ENCODE assay signal across 1 cellular context in the genomic region with DNA sequence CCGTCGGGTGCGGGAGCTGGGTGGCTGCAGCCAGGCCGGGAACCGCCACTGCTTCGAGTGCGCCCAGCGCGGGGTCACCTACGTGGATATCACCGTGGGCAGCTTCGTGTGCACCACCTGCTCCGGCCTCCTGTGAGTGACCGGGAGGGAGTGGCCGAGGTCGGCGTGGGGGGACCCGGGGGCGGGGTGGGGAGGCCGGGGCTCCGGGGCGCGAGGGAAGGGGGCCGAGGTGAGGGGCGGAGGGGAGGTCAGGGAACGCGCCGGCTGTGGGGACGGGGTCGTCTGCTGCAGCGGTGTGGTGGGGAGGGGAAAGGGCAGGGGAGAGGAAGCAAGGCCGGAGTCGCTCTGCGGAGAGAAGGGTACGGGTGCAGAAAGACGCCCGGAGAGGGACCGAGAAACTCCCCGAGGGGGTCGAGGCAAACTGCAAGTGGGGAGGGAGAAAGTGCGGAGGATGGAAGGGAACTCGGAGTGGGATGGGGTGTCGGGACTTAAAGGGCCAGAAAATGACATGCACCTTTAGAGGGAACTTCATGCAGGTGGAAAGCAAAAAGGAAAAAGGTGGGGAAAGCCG.
TF ChIP-seq lines count a peak whose summit lies in the region.

No MANE protein-coding gene starts in this region.

TF ChIP-seq in K562, 482 proteins besides CTCF, POLR2A, EP300 and RAD21 (continues in another document):
- TF ChIP-seq BRD9 (IDR thresholded peaks at IDR 0.05; ENCODE audit: low read depth, partially characterized antibody) (no peak), ZEB2 (IDR thresholded peaks at IDR 0.05) (no peak), JUND (IDR thresholded peaks at IDR 0.05; ENCODE audit: borderline replicate concordance, low read depth, low read length) (no peak), JUND (tag; IDR thresholded peaks at IDR 0.05; ENCODE audit: borderline replicate concordance, low read depth, low read length) (no peak), NCOA2 (IDR thresholded peaks at IDR 0.05; ENCODE audit: partially characterized antibody in 2 of 2) (no peak), MAFK (IDR thresholded peaks at IDR 0.05; ENCODE audit: low read length) (no peak), POLR2G (IDR thresholded peaks at IDR 0.05; ENCODE audit: low read depth, low read length) (peak; percentile 36), NFE2 (IDR thresholded peaks at IDR 0.05; ENCODE audit: low read depth) (no peak), JUNB (CRISPR knock-in tag; conservative IDR thresholded peaks at IDR 0.05) (no peak), SNIP1 (IDR thresholded peaks at IDR 0.05; ENCODE audit: low read depth) (no peak), HMG20A (CRISPR knock-in tag; conservative IDR thresholded peaks at IDR 0.05) (no peak), ZNF561 (CRISPR knock-in tag; conservative IDR thresholded peaks at IDR 0.05) (no peak), GABPB2 (CRISPR knock-in tag; conservative IDR thresholded peaks at IDR 0.05) (no peak), PHF8 (IDR thresholded peaks at IDR 0.05; ENCODE audit: borderline replicate concordance, low read length) (peak; percentile 7; the same call in 1 of the 2 replicates), ZFP36 (IDR thresholded peaks at IDR 0.05; ENCODE audit: low read depth, low read length, partially characterized antibody) (no peak), CSDE1 (IDR thresholded peaks at IDR 0.05) (no peak), SRF (CRISPR knock-in tag; IDR thresholded peaks at IDR 0.05) (no peak), CC2D1A (IDR thresholded peaks at IDR 0.05) (no peak), TGIF2 (CRISPR knock-in tag; IDR thresholded peaks at IDR 0.05) (0 out of 2 replicates have a peak, but pooled peaks have one; percentile 18), ZBTB1 (CRISPR knock-in tag; IDR thresholded peaks at IDR 0.05; ENCODE audit: borderline replicate concordance, low read depth) (peak; percentile 60; the same call in 1 of the 2 replicates), ZC3H8 (IDR thresholded peaks at IDR 0.05) (no peak), CBX5 (IDR thresholded peaks at IDR 0.05; ENCODE audit: borderline replicate concordance, low read depth) (0 out of 2 replicates have a peak, but pooled peaks have one; percentile 29), PTRF (tag; IDR thresholded peaks at IDR 0.05) (no peak), FOXA3 (CRISPR knock-in tag; conservative IDR thresholded peaks at IDR 0.05 in 1 of 2, IDR thresholded peaks at IDR 0.05 in 1 of 2) (0 out of 4 replicates have a peak, but pooled peaks of 1 of the 2 experiments have one; percentile 45), PYGO2 (tag; IDR thresholded peaks at IDR 0.05) (no peak), NFATC3 (IDR thresholded peaks at IDR 0.05) (no peak), ZNF174 (CRISPR knock-in tag; IDR thresholded peaks at IDR 0.05) (no peak), KLF13 (tag; IDR thresholded peaks at IDR 0.05; ENCODE audit: borderline replicate concordance, low read depth) (no peak), HMGN3 (IDR thresholded peaks at IDR 0.05; ENCODE audit: borderline replicate concordance, extremely low read depth, insufficient read length, low read depth, low read length) (no peak), ZNF778 (CRISPR knock-in tag; IDR thresholded peaks at IDR 0.05) (no peak), NR1H2 (CRISPR knock-in tag; IDR thresholded peaks at IDR 0.05) (no peak), STAT5A (IDR thresholded peaks at IDR 0.05; ENCODE audit: borderline replicate concordance, low read length) (no peak)
- TF ChIP-seq, protein P1, sequence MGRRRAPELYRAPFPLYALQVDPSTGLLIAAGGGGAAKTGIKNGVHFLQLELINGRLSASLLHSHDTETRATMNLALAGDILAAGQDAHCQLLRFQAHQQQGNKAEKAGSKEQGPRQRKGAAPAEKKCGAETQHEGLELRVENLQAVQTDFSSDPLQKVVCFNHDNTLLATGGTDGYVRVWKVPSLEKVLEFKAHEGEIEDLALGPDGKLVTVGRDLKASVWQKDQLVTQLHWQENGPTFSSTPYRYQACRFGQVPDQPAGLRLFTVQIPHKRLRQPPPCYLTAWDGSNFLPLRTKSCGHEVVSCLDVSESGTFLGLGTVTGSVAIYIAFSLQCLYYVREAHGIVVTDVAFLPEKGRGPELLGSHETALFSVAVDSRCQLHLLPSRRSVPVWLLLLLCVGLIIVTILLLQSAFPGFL (CRISPR knock-in tag; IDR thresholded peaks at IDR 0.05), result 0 out of 2 replicates have a peak, but pooled peaks have one; percentile 4
- TF ChIP-seq, protein P2, sequence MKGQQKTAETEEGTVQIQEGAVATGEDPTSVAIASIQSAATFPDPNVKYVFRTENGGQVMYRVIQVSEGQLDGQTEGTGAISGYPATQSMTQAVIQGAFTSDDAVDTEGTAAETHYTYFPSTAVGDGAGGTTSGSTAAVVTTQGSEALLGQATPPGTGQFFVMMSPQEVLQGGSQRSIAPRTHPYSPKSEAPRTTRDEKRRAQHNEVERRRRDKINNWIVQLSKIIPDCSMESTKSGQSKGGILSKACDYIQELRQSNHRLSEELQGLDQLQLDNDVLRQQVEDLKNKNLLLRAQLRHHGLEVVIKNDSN (CRISPR knock-in tag; IDR thresholded peaks at IDR 0.05), result no peak
- TF ChIP-seq, protein P3, sequence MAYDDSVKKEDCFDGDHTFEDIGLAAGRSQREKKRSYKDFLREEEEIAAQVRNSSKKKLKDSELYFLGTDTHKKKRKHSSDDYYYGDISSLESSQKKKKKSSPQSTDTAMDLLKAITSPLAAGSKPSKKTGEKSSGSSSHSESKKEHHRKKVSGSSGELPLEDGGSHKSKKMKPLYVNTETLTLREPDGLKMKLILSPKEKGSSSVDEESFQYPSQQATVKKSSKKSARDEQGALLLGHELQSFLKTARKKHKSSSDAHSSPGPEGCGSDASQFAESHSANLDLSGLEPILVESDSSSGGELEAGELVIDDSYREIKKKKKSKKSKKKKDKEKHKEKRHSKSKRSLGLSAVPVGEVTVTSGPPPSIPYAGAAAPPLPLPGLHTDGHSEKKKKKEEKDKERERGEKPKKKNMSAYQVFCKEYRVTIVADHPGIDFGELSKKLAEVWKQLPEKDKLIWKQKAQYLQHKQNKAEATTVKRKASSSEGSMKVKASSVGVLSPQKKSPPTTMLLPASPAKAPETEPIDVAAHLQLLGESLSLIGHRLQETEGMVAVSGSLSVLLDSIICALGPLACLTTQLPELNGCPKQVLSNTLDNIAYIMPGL (CRISPR knock-in tag; IDR thresholded peaks at IDR 0.05), result 0 out of 2 replicates have a peak, but pooled peaks have one; percentile 1
- TF ChIP-seq, protein P4, sequence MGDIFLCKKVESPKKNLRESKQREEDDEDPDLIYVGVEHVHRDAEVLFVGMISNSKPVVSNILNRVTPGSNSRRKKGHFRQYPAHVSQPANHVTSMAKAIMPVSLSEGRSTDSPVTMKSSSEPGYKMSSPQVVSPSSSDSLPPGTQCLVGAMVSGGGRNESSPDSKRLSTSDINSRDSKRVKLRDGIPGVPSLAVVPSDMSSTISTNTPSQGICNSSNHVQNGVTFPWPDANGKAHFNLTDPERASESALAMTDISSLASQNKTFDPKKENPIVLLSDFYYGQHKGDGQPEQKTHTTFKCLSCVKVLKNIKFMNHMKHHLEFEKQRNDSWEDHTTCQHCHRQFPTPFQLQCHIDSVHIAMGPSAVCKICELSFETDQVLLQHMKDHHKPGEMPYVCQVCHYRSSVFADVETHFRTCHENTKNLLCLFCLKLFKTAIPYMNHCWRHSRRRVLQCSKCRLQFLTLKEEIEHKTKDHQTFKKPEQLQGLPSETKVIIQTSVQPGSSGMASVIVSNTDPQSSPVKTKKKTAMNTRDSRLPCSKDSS (IDR thresholded peaks at IDR 0.05; ENCODE audit: low read depth, partially characterized antibody), result no peak
- TF ChIP-seq, protein P5, sequence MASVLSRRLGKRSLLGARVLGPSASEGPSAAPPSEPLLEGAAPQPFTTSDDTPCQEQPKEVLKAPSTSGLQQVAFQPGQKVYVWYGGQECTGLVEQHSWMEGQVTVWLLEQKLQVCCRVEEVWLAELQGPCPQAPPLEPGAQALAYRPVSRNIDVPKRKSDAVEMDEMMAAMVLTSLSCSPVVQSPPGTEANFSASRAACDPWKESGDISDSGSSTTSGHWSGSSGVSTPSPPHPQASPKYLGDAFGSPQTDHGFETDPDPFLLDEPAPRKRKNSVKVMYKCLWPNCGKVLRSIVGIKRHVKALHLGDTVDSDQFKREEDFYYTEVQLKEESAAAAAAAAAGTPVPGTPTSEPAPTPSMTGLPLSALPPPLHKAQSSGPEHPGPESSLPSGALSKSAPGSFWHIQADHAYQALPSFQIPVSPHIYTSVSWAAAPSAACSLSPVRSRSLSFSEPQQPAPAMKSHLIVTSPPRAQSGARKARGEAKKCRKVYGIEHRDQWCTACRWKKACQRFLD (CRISPR knock-in tag; IDR thresholded peaks at IDR 0.05), result peak; percentile 54; the same call in 1 of the 2 replicates
- TF ChIP-seq, protein P6, sequence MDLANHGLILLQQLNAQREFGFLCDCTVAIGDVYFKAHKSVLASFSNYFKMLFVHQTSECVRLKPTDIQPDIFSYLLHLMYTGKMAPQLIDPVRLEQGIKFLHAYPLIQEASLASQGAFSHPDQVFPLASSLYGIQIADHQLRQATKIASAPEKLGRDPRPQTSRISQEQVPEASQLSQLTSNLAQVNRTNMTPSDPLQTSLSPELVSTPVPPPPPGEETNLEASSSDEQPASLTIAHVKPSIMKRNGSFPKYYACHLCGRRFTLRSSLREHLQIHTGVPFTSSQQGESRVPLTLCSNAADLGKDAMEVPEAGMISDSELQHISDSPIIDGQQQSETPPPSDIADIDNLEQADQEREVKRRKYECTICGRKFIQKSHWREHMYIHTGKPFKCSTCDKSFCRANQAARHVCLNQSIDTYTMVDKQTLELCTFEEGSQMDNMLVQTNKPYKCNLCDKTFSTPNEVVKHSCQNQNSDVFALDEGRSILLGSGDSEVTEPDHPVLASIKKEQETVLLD (IDR thresholded peaks at IDR 0.05), result no peak
- TF ChIP-seq, protein P7, sequence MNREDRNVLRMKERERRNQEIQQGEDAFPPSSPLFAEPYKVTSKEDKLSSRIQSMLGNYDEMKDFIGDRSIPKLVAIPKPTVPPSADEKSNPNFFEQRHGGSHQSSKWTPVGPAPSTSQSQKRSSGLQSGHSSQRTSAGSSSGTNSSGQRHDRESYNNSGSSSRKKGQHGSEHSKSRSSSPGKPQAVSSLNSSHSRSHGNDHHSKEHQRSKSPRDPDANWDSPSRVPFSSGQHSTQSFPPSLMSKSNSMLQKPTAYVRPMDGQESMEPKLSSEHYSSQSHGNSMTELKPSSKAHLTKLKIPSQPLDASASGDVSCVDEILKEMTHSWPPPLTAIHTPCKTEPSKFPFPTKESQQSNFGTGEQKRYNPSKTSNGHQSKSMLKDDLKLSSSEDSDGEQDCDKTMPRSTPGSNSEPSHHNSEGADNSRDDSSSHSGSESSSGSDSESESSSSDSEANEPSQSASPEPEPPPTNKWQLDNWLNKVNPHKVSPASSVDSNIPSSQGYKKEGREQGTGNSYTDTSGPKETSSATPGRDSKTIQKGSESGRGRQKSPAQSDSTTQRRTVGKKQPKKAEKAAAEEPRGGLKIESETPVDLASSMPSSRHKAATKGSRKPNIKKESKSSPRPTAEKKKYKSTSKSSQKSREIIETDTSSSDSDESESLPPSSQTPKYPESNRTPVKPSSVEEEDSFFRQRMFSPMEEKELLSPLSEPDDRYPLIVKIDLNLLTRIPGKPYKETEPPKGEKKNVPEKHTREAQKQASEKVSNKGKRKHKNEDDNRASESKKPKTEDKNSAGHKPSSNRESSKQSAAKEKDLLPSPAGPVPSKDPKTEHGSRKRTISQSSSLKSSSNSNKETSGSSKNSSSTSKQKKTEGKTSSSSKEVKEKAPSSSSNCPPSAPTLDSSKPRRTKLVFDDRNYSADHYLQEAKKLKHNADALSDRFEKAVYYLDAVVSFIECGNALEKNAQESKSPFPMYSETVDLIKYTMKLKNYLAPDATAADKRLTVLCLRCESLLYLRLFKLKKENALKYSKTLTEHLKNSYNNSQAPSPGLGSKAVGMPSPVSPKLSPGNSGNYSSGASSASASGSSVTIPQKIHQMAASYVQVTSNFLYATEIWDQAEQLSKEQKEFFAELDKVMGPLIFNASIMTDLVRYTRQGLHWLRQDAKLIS (CRISPR knock-in tag; IDR thresholded peaks at IDR 0.05), result peak; percentile 43; the same call in 1 of the 2 replicates
- TF ChIP-seq, protein P8, sequence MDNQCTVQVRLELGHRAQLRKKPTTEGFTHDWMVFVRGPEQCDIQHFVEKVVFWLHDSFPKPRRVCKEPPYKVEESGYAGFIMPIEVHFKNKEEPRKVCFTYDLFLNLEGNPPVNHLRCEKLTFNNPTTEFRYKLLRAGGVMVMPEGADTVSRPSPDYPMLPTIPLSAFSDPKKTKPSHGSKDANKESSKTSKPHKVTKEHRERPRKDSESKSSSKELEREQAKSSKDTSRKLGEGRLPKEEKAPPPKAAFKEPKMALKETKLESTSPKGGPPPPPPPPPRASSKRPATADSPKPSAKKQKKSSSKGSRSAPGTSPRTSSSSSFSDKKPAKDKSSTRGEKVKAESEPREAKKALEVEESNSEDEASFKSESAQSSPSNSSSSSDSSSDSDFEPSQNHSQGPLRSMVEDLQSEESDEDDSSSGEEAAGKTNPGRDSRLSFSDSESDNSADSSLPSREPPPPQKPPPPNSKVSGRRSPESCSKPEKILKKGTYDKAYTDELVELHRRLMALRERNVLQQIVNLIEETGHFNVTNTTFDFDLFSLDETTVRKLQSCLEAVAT (IDR thresholded peaks at IDR 0.05), result no peak
- TF ChIP-seq, protein P9, sequence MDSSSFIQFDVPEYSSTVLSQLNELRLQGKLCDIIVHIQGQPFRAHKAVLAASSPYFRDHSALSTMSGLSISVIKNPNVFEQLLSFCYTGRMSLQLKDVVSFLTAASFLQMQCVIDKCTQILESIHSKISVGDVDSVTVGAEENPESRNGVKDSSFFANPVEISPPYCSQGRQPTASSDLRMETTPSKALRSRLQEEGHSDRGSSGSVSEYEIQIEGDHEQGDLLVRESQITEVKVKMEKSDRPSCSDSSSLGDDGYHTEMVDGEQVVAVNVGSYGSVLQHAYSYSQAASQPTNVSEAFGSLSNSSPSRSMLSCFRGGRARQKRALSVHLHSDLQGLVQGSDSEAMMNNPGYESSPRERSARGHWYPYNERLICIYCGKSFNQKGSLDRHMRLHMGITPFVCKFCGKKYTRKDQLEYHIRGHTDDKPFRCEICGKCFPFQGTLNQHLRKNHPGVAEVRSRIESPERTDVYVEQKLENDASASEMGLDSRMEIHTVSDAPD (CRISPR knock-in tag; IDR thresholded peaks at IDR 0.05), result no peak
- TF ChIP-seq, protein P10, sequence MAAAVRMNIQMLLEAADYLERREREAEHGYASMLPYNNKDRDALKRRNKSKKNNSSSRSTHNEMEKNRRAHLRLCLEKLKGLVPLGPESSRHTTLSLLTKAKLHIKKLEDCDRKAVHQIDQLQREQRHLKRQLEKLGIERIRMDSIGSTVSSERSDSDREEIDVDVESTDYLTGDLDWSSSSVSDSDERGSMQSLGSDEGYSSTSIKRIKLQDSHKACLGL (CRISPR knock-in tag; IDR thresholded peaks at IDR 0.05; ENCODE audit: borderline replicate concordance, poor library complexity, severe bottlenecking), result no peak
- TF ChIP-seq, protein P11, sequence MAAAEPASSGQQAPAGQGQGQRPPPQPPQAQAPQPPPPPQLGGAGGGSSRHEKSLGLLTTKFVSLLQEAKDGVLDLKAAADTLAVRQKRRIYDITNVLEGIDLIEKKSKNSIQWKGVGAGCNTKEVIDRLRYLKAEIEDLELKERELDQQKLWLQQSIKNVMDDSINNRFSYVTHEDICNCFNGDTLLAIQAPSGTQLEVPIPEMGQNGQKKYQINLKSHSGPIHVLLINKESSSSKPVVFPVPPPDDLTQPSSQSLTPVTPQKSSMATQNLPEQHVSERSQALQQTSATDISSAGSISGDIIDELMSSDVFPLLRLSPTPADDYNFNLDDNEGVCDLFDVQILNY (CRISPR knock-in tag; IDR thresholded peaks at IDR 0.05), result no peak
